In genomic region chr11:123707206-123707605, GRCh38 we compare ENCODE assay signal across 1 cellular context.
TF ChIP-seq lines count a peak whose summit lies in the region.

No MANE protein-coding gene starts in this region.

TF ChIP-seq in IMR-90, 13 proteins besides CTCF, POLR2A, EP300 and RAD21:
- TF ChIP-seq MAZ (IDR thresholded peaks at IDR 0.05; ENCODE audit: borderline replicate concordance, low read depth, low read length) (no peak), NFE2L2 (IDR thresholded peaks at IDR 0.05; ENCODE audit: low read depth, low read length) (no peak), CHD1 (IDR thresholded peaks at IDR 0.05; ENCODE audit: low read depth, low read length) (no peak)
